ENCODE assay signal across 1 cellular context in the genomic region with DNA sequence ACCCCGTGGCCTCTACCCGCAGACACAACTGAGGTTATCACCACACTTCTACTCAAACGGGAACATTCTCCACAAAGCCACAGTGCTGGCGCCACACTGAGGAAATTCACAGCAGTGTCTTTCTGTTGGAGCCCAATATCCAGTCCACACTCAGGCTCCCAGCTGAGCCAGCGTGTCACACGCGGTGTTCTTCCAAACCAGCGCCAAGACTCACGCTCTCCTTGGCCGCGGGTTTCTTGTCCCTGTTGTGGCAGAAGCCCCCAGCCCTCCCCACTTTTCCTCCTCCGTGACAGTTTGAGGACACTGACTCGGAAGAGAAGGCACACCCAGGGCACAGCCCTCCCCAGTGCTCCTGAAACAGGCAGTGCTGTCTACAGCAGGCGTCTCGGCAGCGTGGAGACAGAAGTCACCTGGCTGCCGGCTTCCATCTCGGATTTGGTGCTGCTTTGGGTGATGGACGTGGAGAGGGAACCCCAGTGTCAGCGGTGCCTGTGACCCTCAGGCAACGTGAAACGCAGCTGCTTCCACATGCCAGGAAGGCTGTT.
TF ChIP-seq lines count a peak whose summit lies in the region.

No MANE protein-coding gene starts in this region.

TF ChIP-seq in K562, 482 proteins besides CTCF, POLR2A, EP300 and RAD21 (continues in another document):
- TF ChIP-seq SMC3 (conservative IDR thresholded peaks at IDR 0.05; ENCODE audit: insufficient read depth, low read depth, low read length) (0 out of 2 replicates have a peak, but pooled peaks have one; percentile 15), ARID1B (IDR thresholded peaks at IDR 0.05) (0 out of 2 replicates have a peak, but pooled peaks have one; percentile 4), NRF1 (conservative IDR thresholded peaks at IDR 0.05 in 1 of 2, IDR thresholded peaks at IDR 0.05 in 1 of 2) (peak in 1 of 2 experiments; percentile 26; a peak in 1 of 4 replicates), DPF2 (IDR thresholded peaks at IDR 0.05) (peak; percentile 22; the same call in 1 of the 2 replicates), L3MBTL2 (IDR thresholded peaks at IDR 0.05) (peak; percentile 87), ZNF764 (CRISPR knock-in tag; IDR thresholded peaks at IDR 0.05; ENCODE audit: low read depth) (no peak), MYC (IDR thresholded peaks at IDR 0.05; ENCODE audit: low read depth, low read length) (peak; percentile 46; the same call in 1 of the 2 replicates), MYC (CRISPR knock-in tag; IDR thresholded peaks at IDR 0.05; ENCODE audit: borderline replicate concordance, low read depth) (no peak), MAFK (IDR thresholded peaks at IDR 0.05; ENCODE audit: low read length) (no peak), NR3C1 (CRISPR knock-in tag; IDR thresholded peaks at IDR 0.05) (peak; percentile 13; the same call in 1 of the 2 replicates), IFI16 (CRISPR knock-in tag; IDR thresholded peaks at IDR 0.05) (no peak), FOXP1 (CRISPR knock-in tag; IDR thresholded peaks at IDR 0.05) (0 out of 2 replicates have a peak, but pooled peaks have one; percentile 47), TEAD4 (IDR thresholded peaks at IDR 0.05; ENCODE audit: low read length) (0 out of 2 replicates have a peak, but pooled peaks have one; percentile 12), TEAD4 (CRISPR knock-in tag; IDR thresholded peaks at IDR 0.05; ENCODE audit: borderline replicate concordance) (no peak), RB1 (IDR thresholded peaks at IDR 0.05; ENCODE audit: low read depth) (peak; percentile 34; the same call in 1 of the 2 replicates)
- TF ChIP-seq, protein P1, sequence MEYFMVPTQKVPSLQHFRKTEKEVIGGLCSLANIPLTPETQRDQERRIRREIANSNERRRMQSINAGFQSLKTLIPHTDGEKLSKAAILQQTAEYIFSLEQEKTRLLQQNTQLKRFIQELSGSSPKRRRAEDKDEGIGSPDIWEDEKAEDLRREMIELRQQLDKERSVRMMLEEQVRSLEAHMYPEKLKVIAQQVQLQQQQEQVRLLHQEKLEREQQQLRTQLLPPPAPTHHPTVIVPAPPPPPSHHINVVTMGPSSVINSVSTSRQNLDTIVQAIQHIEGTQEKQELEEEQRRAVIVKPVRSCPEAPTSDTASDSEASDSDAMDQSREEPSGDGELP (CRISPR knock-in tag; IDR thresholded peaks at IDR 0.05; ENCODE audit: borderline replicate concordance) = peak; percentile 88
- TF ChIP-seq, protein P2, sequence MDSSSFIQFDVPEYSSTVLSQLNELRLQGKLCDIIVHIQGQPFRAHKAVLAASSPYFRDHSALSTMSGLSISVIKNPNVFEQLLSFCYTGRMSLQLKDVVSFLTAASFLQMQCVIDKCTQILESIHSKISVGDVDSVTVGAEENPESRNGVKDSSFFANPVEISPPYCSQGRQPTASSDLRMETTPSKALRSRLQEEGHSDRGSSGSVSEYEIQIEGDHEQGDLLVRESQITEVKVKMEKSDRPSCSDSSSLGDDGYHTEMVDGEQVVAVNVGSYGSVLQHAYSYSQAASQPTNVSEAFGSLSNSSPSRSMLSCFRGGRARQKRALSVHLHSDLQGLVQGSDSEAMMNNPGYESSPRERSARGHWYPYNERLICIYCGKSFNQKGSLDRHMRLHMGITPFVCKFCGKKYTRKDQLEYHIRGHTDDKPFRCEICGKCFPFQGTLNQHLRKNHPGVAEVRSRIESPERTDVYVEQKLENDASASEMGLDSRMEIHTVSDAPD (CRISPR knock-in tag; IDR thresholded peaks at IDR 0.05) = no peak
- TF ChIP-seq, protein P3, sequence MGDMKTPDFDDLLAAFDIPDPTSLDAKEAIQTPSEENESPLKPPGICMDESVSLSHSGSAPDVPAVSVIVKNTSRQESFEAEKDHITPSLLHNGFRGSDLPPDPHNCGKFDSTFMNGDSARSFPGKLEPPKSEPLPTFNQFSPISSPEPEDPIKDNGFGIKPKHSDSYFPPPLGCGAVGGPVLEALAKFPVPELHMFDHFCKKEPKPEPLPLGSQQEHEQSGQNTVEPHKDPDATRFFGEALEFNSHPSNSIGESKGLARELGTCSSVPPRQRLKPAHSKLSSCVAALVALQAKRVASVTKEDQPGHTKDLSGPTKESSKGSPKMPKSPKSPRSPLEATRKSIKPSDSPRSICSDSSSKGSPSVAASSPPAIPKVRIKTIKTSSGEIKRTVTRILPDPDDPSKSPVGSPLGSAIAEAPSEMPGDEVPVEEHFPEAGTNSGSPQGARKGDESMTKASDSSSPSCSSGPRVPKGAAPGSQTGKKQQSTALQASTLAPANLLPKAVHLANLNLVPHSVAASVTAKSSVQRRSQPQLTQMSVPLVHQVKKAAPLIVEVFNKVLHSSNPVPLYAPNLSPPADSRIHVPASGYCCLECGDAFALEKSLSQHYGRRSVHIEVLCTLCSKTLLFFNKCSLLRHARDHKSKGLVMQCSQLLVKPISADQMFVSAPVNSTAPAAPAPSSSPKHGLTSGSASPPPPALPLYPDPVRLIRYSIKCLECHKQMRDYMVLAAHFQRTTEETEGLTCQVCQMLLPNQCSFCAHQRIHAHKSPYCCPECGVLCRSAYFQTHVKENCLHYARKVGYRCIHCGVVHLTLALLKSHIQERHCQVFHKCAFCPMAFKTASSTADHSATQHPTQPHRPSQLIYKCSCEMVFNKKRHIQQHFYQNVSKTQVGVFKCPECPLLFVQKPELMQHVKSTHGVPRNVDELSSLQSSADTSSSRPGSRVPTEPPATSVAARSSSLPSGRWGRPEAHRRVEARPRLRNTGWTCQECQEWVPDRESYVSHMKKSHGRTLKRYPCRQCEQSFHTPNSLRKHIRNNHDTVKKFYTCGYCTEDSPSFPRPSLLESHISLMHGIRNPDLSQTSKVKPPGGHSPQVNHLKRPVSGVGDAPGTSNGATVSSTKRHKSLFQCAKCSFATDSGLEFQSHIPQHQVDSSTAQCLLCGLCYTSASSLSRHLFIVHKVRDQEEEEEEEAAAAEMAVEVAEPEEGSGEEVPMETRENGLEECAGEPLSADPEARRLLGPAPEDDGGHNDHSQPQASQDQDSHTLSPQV (IDR thresholded peaks at IDR 0.05) = peak; percentile 59; the same call in 1 of the 2 replicates
- TF ChIP-seq, protein P4, sequence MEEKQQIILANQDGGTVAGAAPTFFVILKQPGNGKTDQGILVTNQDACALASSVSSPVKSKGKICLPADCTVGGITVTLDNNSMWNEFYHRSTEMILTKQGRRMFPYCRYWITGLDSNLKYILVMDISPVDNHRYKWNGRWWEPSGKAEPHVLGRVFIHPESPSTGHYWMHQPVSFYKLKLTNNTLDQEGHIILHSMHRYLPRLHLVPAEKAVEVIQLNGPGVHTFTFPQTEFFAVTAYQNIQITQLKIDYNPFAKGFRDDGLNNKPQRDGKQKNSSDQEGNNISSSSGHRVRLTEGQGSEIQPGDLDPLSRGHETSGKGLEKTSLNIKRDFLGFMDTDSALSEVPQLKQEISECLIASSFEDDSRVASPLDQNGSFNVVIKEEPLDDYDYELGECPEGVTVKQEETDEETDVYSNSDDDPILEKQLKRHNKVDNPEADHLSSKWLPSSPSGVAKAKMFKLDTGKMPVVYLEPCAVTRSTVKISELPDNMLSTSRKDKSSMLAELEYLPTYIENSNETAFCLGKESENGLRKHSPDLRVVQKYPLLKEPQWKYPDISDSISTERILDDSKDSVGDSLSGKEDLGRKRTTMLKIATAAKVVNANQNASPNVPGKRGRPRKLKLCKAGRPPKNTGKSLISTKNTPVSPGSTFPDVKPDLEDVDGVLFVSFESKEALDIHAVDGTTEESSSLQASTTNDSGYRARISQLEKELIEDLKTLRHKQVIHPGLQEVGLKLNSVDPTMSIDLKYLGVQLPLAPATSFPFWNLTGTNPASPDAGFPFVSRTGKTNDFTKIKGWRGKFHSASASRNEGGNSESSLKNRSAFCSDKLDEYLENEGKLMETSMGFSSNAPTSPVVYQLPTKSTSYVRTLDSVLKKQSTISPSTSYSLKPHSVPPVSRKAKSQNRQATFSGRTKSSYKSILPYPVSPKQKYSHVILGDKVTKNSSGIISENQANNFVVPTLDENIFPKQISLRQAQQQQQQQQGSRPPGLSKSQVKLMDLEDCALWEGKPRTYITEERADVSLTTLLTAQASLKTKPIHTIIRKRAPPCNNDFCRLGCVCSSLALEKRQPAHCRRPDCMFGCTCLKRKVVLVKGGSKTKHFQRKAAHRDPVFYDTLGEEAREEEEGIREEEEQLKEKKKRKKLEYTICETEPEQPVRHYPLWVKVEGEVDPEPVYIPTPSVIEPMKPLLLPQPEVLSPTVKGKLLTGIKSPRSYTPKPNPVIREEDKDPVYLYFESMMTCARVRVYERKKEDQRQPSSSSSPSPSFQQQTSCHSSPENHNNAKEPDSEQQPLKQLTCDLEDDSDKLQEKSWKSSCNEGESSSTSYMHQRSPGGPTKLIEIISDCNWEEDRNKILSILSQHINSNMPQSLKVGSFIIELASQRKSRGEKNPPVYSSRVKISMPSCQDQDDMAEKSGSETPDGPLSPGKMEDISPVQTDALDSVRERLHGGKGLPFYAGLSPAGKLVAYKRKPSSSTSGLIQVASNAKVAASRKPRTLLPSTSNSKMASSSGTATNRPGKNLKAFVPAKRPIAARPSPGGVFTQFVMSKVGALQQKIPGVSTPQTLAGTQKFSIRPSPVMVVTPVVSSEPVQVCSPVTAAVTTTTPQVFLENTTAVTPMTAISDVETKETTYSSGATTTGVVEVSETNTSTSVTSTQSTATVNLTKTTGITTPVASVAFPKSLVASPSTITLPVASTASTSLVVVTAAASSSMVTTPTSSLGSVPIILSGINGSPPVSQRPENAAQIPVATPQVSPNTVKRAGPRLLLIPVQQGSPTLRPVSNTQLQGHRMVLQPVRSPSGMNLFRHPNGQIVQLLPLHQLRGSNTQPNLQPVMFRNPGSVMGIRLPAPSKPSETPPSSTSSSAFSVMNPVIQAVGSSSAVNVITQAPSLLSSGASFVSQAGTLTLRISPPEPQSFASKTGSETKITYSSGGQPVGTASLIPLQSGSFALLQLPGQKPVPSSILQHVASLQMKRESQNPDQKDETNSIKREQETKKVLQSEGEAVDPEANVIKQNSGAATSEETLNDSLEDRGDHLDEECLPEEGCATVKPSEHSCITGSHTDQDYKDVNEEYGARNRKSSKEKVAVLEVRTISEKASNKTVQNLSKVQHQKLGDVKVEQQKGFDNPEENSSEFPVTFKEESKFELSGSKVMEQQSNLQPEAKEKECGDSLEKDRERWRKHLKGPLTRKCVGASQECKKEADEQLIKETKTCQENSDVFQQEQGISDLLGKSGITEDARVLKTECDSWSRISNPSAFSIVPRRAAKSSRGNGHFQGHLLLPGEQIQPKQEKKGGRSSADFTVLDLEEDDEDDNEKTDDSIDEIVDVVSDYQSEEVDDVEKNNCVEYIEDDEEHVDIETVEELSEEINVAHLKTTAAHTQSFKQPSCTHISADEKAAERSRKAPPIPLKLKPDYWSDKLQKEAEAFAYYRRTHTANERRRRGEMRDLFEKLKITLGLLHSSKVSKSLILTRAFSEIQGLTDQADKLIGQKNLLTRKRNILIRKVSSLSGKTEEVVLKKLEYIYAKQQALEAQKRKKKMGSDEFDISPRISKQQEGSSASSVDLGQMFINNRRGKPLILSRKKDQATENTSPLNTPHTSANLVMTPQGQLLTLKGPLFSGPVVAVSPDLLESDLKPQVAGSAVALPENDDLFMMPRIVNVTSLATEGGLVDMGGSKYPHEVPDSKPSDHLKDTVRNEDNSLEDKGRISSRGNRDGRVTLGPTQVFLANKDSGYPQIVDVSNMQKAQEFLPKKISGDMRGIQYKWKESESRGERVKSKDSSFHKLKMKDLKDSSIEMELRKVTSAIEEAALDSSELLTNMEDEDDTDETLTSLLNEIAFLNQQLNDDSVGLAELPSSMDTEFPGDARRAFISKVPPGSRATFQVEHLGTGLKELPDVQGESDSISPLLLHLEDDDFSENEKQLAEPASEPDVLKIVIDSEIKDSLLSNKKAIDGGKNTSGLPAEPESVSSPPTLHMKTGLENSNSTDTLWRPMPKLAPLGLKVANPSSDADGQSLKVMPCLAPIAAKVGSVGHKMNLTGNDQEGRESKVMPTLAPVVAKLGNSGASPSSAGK (IDR thresholded peaks at IDR 0.05) = peak; percentile 87
- TF ChIP-seq, protein P5, sequence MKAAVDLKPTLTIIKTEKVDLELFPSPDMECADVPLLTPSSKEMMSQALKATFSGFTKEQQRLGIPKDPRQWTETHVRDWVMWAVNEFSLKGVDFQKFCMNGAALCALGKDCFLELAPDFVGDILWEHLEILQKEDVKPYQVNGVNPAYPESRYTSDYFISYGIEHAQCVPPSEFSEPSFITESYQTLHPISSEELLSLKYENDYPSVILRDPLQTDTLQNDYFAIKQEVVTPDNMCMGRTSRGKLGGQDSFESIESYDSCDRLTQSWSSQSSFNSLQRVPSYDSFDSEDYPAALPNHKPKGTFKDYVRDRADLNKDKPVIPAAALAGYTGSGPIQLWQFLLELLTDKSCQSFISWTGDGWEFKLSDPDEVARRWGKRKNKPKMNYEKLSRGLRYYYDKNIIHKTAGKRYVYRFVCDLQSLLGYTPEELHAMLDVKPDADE (conservative IDR thresholded peaks at IDR 0.05; ENCODE audit: control insufficient read depth, low read depth, low read length) = no peak
- TF ChIP-seq, protein P6, sequence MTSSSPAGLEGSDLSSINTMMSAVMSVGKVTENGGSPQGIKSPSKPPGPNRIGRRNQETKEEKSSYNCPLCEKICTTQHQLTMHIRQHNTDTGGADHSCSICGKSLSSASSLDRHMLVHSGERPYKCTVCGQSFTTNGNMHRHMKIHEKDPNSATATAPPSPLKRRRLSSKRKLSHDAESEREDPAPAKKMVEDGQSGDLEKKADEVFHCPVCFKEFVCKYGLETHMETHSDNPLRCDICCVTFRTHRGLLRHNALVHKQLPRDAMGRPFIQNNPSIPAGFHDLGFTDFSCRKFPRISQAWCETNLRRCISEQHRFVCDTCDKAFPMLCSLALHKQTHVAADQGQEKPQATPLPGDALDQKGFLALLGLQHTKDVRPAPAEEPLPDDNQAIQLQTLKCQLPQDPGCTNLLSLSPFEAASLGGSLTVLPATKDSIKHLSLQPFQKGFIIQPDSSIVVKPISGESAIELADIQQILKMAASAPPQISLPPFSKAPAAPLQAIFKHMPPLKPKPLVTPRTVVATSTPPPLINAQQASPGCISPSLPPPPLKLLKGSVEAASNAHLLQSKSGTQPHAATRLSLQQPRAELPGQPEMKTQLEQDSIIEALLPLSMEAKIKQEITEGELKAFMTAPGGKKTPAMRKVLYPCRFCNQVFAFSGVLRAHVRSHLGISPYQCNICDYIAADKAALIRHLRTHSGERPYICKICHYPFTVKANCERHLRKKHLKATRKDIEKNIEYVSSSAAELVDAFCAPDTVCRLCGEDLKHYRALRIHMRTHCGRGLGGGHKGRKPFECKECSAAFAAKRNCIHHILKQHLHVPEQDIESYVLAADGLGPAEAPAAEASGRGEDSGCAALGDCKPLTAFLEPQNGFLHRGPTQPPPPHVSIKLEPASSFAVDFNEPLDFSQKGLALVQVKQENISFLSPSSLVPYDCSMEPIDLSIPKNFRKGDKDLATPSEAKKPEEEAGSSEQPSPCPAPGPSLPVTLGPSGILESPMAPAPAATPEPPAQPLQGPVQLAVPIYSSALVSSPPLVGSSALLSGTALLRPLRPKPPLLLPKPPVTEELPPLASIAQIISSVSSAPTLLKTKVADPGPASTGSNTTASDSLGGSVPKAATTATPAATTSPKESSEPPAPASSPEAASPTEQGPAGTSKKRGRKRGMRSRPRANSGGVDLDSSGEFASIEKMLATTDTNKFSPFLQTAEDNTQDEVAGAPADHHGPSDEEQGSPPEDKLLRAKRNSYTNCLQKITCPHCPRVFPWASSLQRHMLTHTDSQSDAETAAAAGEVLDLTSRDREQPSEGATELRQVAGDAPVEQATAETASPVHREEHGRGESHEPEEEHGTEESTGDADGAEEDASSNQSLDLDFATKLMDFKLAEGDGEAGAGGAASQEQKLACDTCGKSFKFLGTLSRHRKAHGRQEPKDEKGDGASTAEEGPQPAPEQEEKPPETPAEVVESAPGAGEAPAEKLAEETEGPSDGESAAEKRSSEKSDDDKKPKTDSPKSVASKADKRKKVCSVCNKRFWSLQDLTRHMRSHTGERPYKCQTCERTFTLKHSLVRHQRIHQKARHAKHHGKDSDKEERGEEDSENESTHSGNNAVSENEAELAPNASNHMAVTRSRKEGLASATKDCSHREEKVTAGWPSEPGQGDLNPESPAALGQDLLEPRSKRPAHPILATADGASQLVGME (CRISPR knock-in tag; IDR thresholded peaks at IDR 0.05) = no peak
- TF ChIP-seq, protein P7, sequence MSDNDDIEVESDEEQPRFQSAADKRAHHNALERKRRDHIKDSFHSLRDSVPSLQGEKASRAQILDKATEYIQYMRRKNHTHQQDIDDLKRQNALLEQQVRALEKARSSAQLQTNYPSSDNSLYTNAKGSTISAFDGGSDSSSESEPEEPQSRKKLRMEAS (CRISPR knock-in tag; IDR thresholded peaks at IDR 0.05) = peak; percentile 82
